In genomic region chr15:22258402-22259150, GRCh38 we compare ENCODE assay signal across 20 cellular contexts.
DNase-seq lines count a peak whose midpoint lies in the region; ATAC-seq, FAIRE-seq and TF ChIP-seq lines count a peak whose summit lies in the region.
"Had no signal": no experiment of that assay in that cellular context is flagged by ENCODE, and none has a peak within 500 bp of the region (broad histone marks: within the 10 kb centered on the region; RNA-seq: fewer than 3 reads in every experiment).

No MANE protein-coding gene starts in this region.

- no peaks in the 10 kb centered on the region for H3K36me3 ChIP-seq in bronchial epithelial cell (ENCODE audit: control insufficient read depth, insufficient read depth, low read length)
- no peaks in the 10 kb centered on the region for H3K36me3 ChIP-seq in MM.1S (replicated peaks; ENCODE audit: insufficient read depth, low read length)
- H3K36me3 ChIP-seq: SJSA1 had no signal

- ATAC-seq in A549 (peak; percentile 7 to 9; a peak in 4 of 6 replicates), HG02970 (IDR thresholded peaks at IDR 0.05; ENCODE audit: low FRiP score, unreplicated experiment) (no peak), HG02852 (IDR thresholded peaks at IDR 0.05; ENCODE audit: unreplicated experiment) (no peak), GM21390 (IDR thresholded peaks at IDR 0.05; ENCODE audit: unreplicated experiment) (no peak)
- ATAC-seq: GM12878, Right ventricle myocardium inferior had no signal

- H3K4me3 ChIP-seq in A549 (peak overlapping the region; percentile 9; the same call in 1 of the 3 replicates), bronchial epithelial cell (ENCODE audit: low read depth, low read length) (no peak overlapping the region), MM.1S (ENCODE audit: low read length) (no peak overlapping the region)
- H3K4me3 ChIP-seq: GM12878, SJSA1 had no signal

- H3F3A ChIP-seq in MM.1S (ENCODE audit: insufficient read depth, low read length): peaks cover 11% of the 10 kb centered on the region

- H3K4me2 ChIP-seq in A549 (peak overlapping the region; percentile 54), MM.1S (ENCODE audit: low read depth, low read length) (no peak overlapping the region)

- H2AFZ ChIP-seq in MM.1S (ENCODE audit: low read length): no peak overlapping the region

- no peak for TF ChIP-seq CTCF in A549 (IDR thresholded peaks at IDR 0.05)
- no peak for TF ChIP-seq CTCF in bronchial epithelial cell (IDR thresholded peaks at IDR 0.05; ENCODE audit: insufficient read depth, low read length, severe bottlenecking)
- no peak for TF ChIP-seq CTCF in MM.1S (IDR thresholded peaks at IDR 0.05; ENCODE audit: low read length)

- DNase-seq in A549 (ENCODE audit: low read depth in 1 of 2, low spot score in 1 of 2) (peak in 1 of 2 experiments; percentile 49), Daoy (ENCODE audit: low read depth) (peak; percentile 59), bronchial epithelial cell (ENCODE audit: low read depth) (no peak), mesenteric fat pad (ENCODE audit: low spot score) (peak; percentile 88), MM.1S (no peak)
- DNase-seq: COR-L47, DMS79, KG1, NCI-H1105, NCI-H2081 treated with DMSO at 0.1 percent for 48 hours, NCI-H2171 treated with DMSO at 0.1 percent for 48 hours, NCI-H524 treated with DMSO at 0.1 percent for 48 hours, OCI-M1 had no signal

- TF ChIP-seq EP300 in A549 (IDR thresholded peaks at IDR 0.05): no peak

- H3K9ac ChIP-seq in MM.1S (ENCODE audit: low read length): no peak overlapping the region

- POLR2A ChIA-PET in A549 (lab: Yijun Ruan, JAX): no interaction called here

- H3K27me3 ChIP-seq in bronchial epithelial cell (ENCODE audit: control insufficient read depth, insufficient read depth, low read length) (no peaks in the 10 kb centered on the region), MM.1S (replicated peaks; ENCODE audit: insufficient read depth, low read length) (peaks cover 3% of the 10 kb centered on the region; the same call in 1 of the 2 replicates)
- H3K27me3 ChIP-seq: SJSA1 had no signal

- WGBS in A549 (ENCODE audit: missing lambda C conversion rate): 78% methylated on average over 59 of the region's 59 CpGs

- no peak for TF ChIP-seq POLR2A in A549 (IDR thresholded peaks at IDR 0.05; ENCODE audit: low read length)

- FAIRE-seq in A549 (lab: Jason Lieb, UNC) (no peak), bronchial epithelial cell (lab: Jason Lieb, UNC) (peak; percentile 47)
- FAIRE-seq: A204.1, GM12878 had no signal

- TF ChIP-seq RAD21 in A549 (conservative IDR thresholded peaks at IDR 0.05 in 1 of 2, IDR thresholded peaks at IDR 0.05 in 1 of 2): no peak

- no peaks in the 10 kb centered on the region for H4K20me1 ChIP-seq in MM.1S (ENCODE audit: insufficient read depth, low read length)

- H3K4me1 ChIP-seq in A549 (peaks cover 13% of the 10 kb centered on the region; the same call in 2 of the 3 replicates), MM.1S (ENCODE audit: low read length) (peaks cover 14% of the 10 kb centered on the region)
- H3K4me1 ChIP-seq: SJSA1 had no signal

- no peaks in the 10 kb centered on the region for H3K79me2 ChIP-seq in MM.1S (ENCODE audit: low read length)

- H3K27ac ChIP-seq in A549 (peak overlapping the region in 1 of 2 experiments; percentile 9; a peak in 1 of 6 replicates), MM.1S (ENCODE audit: low read length) (no peak overlapping the region)
- H3K27ac ChIP-seq: SJSA1 had no signal

- no peaks in the 10 kb centered on the region for H3K9me2 ChIP-seq in MM.1S (replicated peaks; ENCODE audit: insufficient read depth, low read length)

- H3K9me3 ChIP-seq in A549: 0 out of 3 replicates have a peak, but pooled peaks cover under 1% of the 10 kb centered on the region
- no peaks in the 10 kb centered on the region for H3K9me3 ChIP-seq in MM.1S (replicated peaks; ENCODE audit: insufficient read depth, low read length)
- H3K9me3 ChIP-seq: SJSA1 had no signal

- CTCF ChIA-PET in A549 (lab: Yijun Ruan, JAX): no interaction called here

TF ChIP-seq in A549, 52 proteins besides CTCF, POLR2A, EP300 and RAD21:
- TF ChIP-seq RFX5 (IDR thresholded peaks at IDR 0.05): no peak
- TF ChIP-seq E2F6 (IDR thresholded peaks at IDR 0.05; ENCODE audit: borderline replicate concordance, low read depth): peak; percentile 55; the same call in 1 of the 2 replicates
- TF ChIP-seq MAX (IDR thresholded peaks at IDR 0.05): peak; percentile 79

Comparison
In these comparisons a context has a peak if more than half of its experiments do, and no peak if none do; other contexts are left out.
1. ATAC-seq: peak in A549 (2 of 2); none in HG02970 (single experiment), HG02852 (single experiment) and GM21390 (single experiment).
2. DNase-seq: peak in Daoy (single experiment) and mesenteric fat pad (single experiment); none in bronchial epithelial cell (single experiment) and MM.1S (single experiment).